Comparison of ENCODE assay signal across 38 cellular contexts in the genomic region with DNA sequence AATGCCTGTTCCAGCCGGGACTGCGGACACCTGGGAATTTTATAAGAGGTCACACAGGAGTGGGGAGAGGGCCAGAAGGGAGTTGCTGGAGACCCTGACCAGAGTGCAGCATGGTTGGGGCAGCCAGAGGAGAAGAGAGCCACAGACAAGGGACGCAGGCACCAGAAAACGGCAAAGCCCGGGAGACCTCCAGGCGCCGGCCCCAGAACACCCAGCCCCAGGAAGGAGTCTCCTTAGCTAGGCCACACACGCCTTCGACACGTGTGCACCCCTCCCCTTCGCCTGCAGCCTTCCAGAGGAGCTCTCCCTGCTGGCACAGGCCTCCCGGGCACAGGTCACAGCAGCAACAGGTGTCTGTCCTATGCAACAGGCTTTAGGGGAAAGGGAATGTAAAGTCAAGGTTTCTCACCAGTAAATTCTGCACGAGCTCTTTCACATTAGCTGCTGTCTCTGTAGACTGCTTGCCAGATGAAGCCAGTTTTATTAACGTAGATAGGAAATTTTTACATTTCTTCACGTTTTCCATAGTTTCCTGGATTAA.
"Had no signal": no experiment of that assay in that cellular context is flagged by ENCODE, and none has a peak within 500 bp of the region (broad histone marks: within the 10 kb centered on the region; RNA-seq: fewer than 3 reads in every experiment).

No MANE protein-coding gene starts in this region.

- H3K4me1 Mint-ChIP-seq: activated T-helper 17 cell treated with anti-CD3 and anti-CD28 coated beads, Interleukin-2, amount 50 U/mL, for 72 hours had no signal

- H3K27ac ChIP-seq: ascending aorta, cardiac muscle cell, VCaP had no signal

- H3K9me3 Mint-ChIP-seq: activated B cell treated with CpG ODN at 0.5 μM for 24 hours; activated CD4-positive, alpha-beta memory T cell treated with anti-CD3 and anti-CD28 coated beads for 36 hours; activated CD4-positive, alpha-beta T cell treated with anti-CD3 and anti-CD28 coated beads, Interleukin-2, amount 10 ng/mL, durations not matched to agents 24 days and 14 days; activated CD8-positive, alpha-beta T cell treated with anti-CD3 and anti-CD28 coated beads for 36 hours; activated naive CD4-positive, alpha-beta T cell treated with anti-CD3 and anti-CD28 coated beads for 36 hours; activated naive CD8-positive, alpha-beta T cell treated with anti-CD3 and anti-CD28 coated beads, Interleukin-2, amount 10 ng/mL, durations not matched to agents 7 days and 5 days; activated naive CD8-positive, alpha-beta T cell treated with anti-CD3 and anti-CD28 coated beads, Interleukin-2, amount 50 U/mL, for 24 hours; activated T-cell treated with anti-CD3 and anti-CD28 coated beads, Interleukin-2, amount 50 U/mL, for 4 hours; activated T-cell treated with anti-CD3 and anti-CD28 coated beads, Interleukin-2, amount 50 U/mL, for 72 hours; activated T-helper 1 cell treated with anti-CD3 and anti-CD28 coated beads, Interleukin-12 subunit alpha, Interleukin-12 subunit beta, Interleukin-2, Interleukin-4 antibody, amounts not matched to agents 30 ng/mL and 10 ng/mL and 1 ng/mL, durations not matched to agents 14 hours and 24 hours and 36 hours; activated T-helper 17 cell treated with anti-CD3 and anti-CD28 coated beads, Interleukin-2, amount 50 U/mL, for 72 hours; brain; central memory CD8-positive, alpha-beta T cell; T-helper 1 cell treated with Interleukin-12 subunit alpha and Interleukin-12 subunit beta and Interleukin-4 antibody, amounts not matched to agents 30 μg/mL and 1 μg/mL, for 36 hours; T-helper 2 cell treated with Interferon-gamma antibody and Interleukin-4, amounts not matched to agents 5 μg/mL and 100 μg/mL, for 36 hours had no signal

- H3K9me3 ChIP-seq: ascending aorta had no signal

- H3K27me3 ChIP-seq: ascending aorta, cardiac muscle cell had no signal

- H3K27me3 Mint-ChIP-seq: activated B cell treated with CpG ODN at 0.5 μM for 24 hours; activated CD4-positive, alpha-beta memory T cell treated with anti-CD3 and anti-CD28 coated beads for 36 hours; activated CD4-positive, alpha-beta T cell treated with anti-CD3 and anti-CD28 coated beads, Interleukin-2, amount 10 ng/mL, durations not matched to agents 24 days and 14 days; activated CD8-positive, alpha-beta T cell treated with anti-CD3 and anti-CD28 coated beads for 36 hours; activated naive CD8-positive, alpha-beta T cell; activated naive CD8-positive, alpha-beta T cell treated with anti-CD3 and anti-CD28 coated beads, Interleukin-2, amount 10 ng/mL, durations not matched to agents 7 days and 5 days; activated naive CD8-positive, alpha-beta T cell treated with anti-CD3 and anti-CD28 coated beads, Interleukin-2, amount 50 U/mL, for 24 hours; activated T-helper 17 cell treated with anti-CD3 and anti-CD28 coated beads, Interleukin-2, amount 50 U/mL, for 72 hours; brain; central memory CD8-positive, alpha-beta T cell had no signal

- H3K4me3 ChIP-seq: ascending aorta, cardiac muscle cell had no signal

- H3K4me3 Mint-ChIP-seq: activated B cell treated with CpG ODN at 0.5 μM for 24 hours; activated CD4-positive, alpha-beta memory T cell treated with anti-CD3 and anti-CD28 coated beads for 36 hours; activated CD4-positive, alpha-beta T cell treated with anti-CD3 and anti-CD28 coated beads, Interleukin-2, amount 10 ng/mL, durations not matched to agents 24 days and 14 days; activated CD8-positive, alpha-beta T cell treated with anti-CD3 and anti-CD28 coated beads for 36 hours; activated naive CD4-positive, alpha-beta T cell treated with anti-CD3 and anti-CD28 coated beads for 36 hours; activated naive CD8-positive, alpha-beta T cell; activated naive CD8-positive, alpha-beta T cell treated with anti-CD3 and anti-CD28 coated beads, Interleukin-2, amount 10 ng/mL, durations not matched to agents 7 days and 5 days; activated naive CD8-positive, alpha-beta T cell treated with anti-CD3 and anti-CD28 coated beads, Interleukin-2, amount 50 U/mL, for 24 hours; activated T-cell treated with anti-CD3 and anti-CD28 coated beads, Interleukin-2, amount 50 U/mL, for 4 hours; activated T-cell treated with anti-CD3 and anti-CD28 coated beads, Interleukin-2, amount 50 U/mL, for 72 hours; activated T-helper 1 cell treated with anti-CD3 and anti-CD28 coated beads, Interleukin-12 subunit alpha, Interleukin-12 subunit beta, Interleukin-2, Interleukin-4 antibody, amounts not matched to agents 30 ng/mL and 10 ng/mL and 1 ng/mL, durations not matched to agents 14 hours and 24 hours and 36 hours; activated T-helper 17 cell treated with anti-CD3 and anti-CD28 coated beads, Interleukin-2, amount 50 U/mL, for 72 hours; brain; central memory CD8-positive, alpha-beta T cell; T-helper 1 cell treated with Interleukin-12 subunit alpha and Interleukin-12 subunit beta and Interleukin-4 antibody, amounts not matched to agents 30 μg/mL and 1 μg/mL, for 36 hours; T-helper 2 cell treated with Interferon-gamma antibody and Interleukin-4, amounts not matched to agents 5 μg/mL and 100 μg/mL, for 36 hours had no signal

- H3K27ac Mint-ChIP-seq: activated B cell treated with CpG ODN at 0.5 μM for 24 hours; activated CD4-positive, alpha-beta memory T cell treated with anti-CD3 and anti-CD28 coated beads for 36 hours; activated CD4-positive, alpha-beta T cell treated with anti-CD3 and anti-CD28 coated beads, Interleukin-2, amount 10 ng/mL, durations not matched to agents 24 days and 14 days; activated CD8-positive, alpha-beta T cell treated with anti-CD3 and anti-CD28 coated beads for 36 hours; activated naive CD4-positive, alpha-beta T cell treated with anti-CD3 and anti-CD28 coated beads for 36 hours; activated naive CD8-positive, alpha-beta T cell; activated naive CD8-positive, alpha-beta T cell treated with anti-CD3 and anti-CD28 coated beads, Interleukin-2, amount 10 ng/mL, durations not matched to agents 7 days and 5 days; activated naive CD8-positive, alpha-beta T cell treated with anti-CD3 and anti-CD28 coated beads, Interleukin-2, amount 50 U/mL, for 24 hours; activated T-cell treated with anti-CD3 and anti-CD28 coated beads, Interleukin-2, amount 50 U/mL, for 72 hours; activated T-helper 1 cell treated with anti-CD3 and anti-CD28 coated beads, Interleukin-12 subunit alpha, Interleukin-12 subunit beta, Interleukin-2, Interleukin-4 antibody, amounts not matched to agents 30 ng/mL and 10 ng/mL and 1 ng/mL, durations not matched to agents 14 hours and 24 hours and 36 hours; activated T-helper 17 cell treated with anti-CD3 and anti-CD28 coated beads, Interleukin-2, amount 50 U/mL, for 72 hours; brain; T-helper 1 cell treated with Interleukin-12 subunit alpha and Interleukin-12 subunit beta and Interleukin-4 antibody, amounts not matched to agents 30 μg/mL and 1 μg/mL, for 36 hours had no signal

- H3K4me1 ChIP-seq: ascending aorta had no signal

- FAIRE-seq: bronchial epithelial cell, TTC549 had no signal

- H3K36me3 Mint-ChIP-seq: activated naive CD8-positive, alpha-beta T cell had no signal

- DNase-seq: activated B cell treated with CpG ODN at 0.5 μM for 24 hours; activated CD4-positive, alpha-beta memory T cell treated with anti-CD3 and anti-CD28 coated beads for 36 hours; activated CD4-positive, alpha-beta T cell treated with anti-CD3 and anti-CD28 coated beads for 4 hours; activated CD4-positive, alpha-beta T cell treated with anti-CD3 and anti-CD28 coated beads, Interleukin-2, amount 10 ng/mL, durations not matched to agents 24 days and 14 days; activated CD4-positive, alpha-beta T cell treated with anti-CD3 and anti-CD28 coated beads, Interleukin-2, amount 50 U/mL, for 1 hour; activated CD4-positive, alpha-beta T cell treated with anti-CD3 and anti-CD28 coated beads, Interleukin-2, amount 50 U/mL, for 4 hours; activated CD4-positive, CD25-positive, alpha-beta regulatory T cell treated with anti-CD3 and anti-CD28 coated beads, Interleukin-2, amount 50 U/mL, for 72 hours; activated CD8-positive, alpha-beta memory T cell treated with anti-CD3 and anti-CD28 coated beads, Interleukin-2, amount 50 U/mL, for 4 hours; activated CD8-positive, alpha-beta T cell treated with anti-CD3 and anti-CD28 coated beads for 36 hours; activated effector memory CD4-positive, alpha-beta T cell treated with anti-CD3 and anti-CD28 coated beads, Interleukin-2, amount 50 U/mL, for 16 hours; activated gamma-delta T cell treated with Interleukin-2 at 50 U/mL for 16 hours; activated naive CD4-positive, alpha-beta T cell; activated naive CD4-positive, alpha-beta T cell treated with anti-CD3 and anti-CD28 coated beads for 36 hours; activated naive CD4-positive, alpha-beta T cell treated with anti-CD3 and anti-CD28 coated beads, Interleukin-2, amount 50 U/mL, for 16 hours; activated naive CD8-positive, alpha-beta T cell treated with anti-CD3 and anti-CD28 coated beads, Interleukin-2, amount 10 ng/mL, durations not matched to agents 7 days and 5 days; activated naive CD8-positive, alpha-beta T cell treated with anti-CD3 and anti-CD28 coated beads, Interleukin-2, amount 50 U/mL, for 24 hours; activated T-cell treated with anti-CD3 and anti-CD28 coated beads for 4 hours; activated T-cell treated with anti-CD3 and anti-CD28 coated beads, Interleukin-2, amount 50 U/mL, for 1 hour; activated T-cell treated with anti-CD3 and anti-CD28 coated beads, Interleukin-2, amount 50 U/mL, for 4 hours; activated T-cell treated with anti-CD3 and anti-CD28 coated beads, Interleukin-2, amount 50 U/mL, for 72 hours; amygdala; anterior cingulate cortex; caudate nucleus; T-helper 1 cell; T-helper 2 cell; T-helper 9 cell had no signal
